8 cellular contexts compared by ENCODE assay signal in genomic region chr12:11746024-11746771, GRCh38.
DNase-seq lines count a peak whose midpoint lies in the region; ATAC-seq, FAIRE-seq and TF ChIP-seq lines count a peak whose summit lies in the region.

No MANE protein-coding gene starts in this region.

- no peaks in the 10 kb centered on the region for H3K9me3 Mint-ChIP-seq in activated naive CD8-positive, alpha-beta T cell treated with anti-CD3 and anti-CD28 coated beads, Interleukin-2, amount 50 U/mL, for 24 hours
- H3K9me3 Mint-ChIP-seq in activated naive CD8-positive, alpha-beta T cell treated with anti-CD3 and anti-CD28 coated beads for 36 hours = no peaks in the 10 kb centered on the region

- H3K27me3 ChIP-seq in OCI-LY1 (ENCODE audit: insufficient read depth, low read length) = no peaks in the 10 kb centered on the region
- no peaks in the 10 kb centered on the region for H3K27me3 ChIP-seq in BE2C
- H3K27me3 ChIP-seq in gastrocnemius medialis = no peaks in the 10 kb centered on the region

- no peak for DNase-seq in activated naive CD8-positive, alpha-beta T cell treated with anti-CD3 and anti-CD28 coated beads, Interleukin-2, amount 50 U/mL, for 24 hours
- DNase-seq in activated naive CD8-positive, alpha-beta T cell treated with anti-CD3 and anti-CD28 coated beads for 36 hours = no peak
- DNase-seq in fibroblast of gingiva (ENCODE audit: low read depth) (peak; percentile 47), urothelium cell line (ENCODE audit: low spot score) (peak; percentile 59), BE2C (no peak), COLO668 (lab: John Stamatoyannopoulos, UW; ENCODE audit: unreplicated experiment) (no peak), gastrocnemius medialis (no peak)

- no peaks in the 10 kb centered on the region for H3K9me2 ChIP-seq in OCI-LY1 (ENCODE audit: low read depth, low read length)

- H2AFZ ChIP-seq in OCI-LY1 (ENCODE audit: low read length) = no peak overlapping the region

- TF ChIP-seq CTCF in OCI-LY1 (IDR thresholded peaks at IDR 0.05; ENCODE audit: low read length) (no peak), BE2C (IDR thresholded peaks at IDR 0.05; ENCODE audit: low read depth, low read length) (no peak), gastrocnemius medialis (IDR thresholded peaks at IDR 0.05 in 4 of 5, conservative IDR thresholded peaks at IDR 0.05 in 1 of 5) (no peak)

- no peak overlapping the region for H3K4me3 ChIP-seq in OCI-LY1 (ENCODE audit: low read depth, low read length, poor library complexity, severe bottlenecking)
- no peak overlapping the region for H3K4me3 ChIP-seq in BE2C (ENCODE audit: low read depth, low read length)
- no peak overlapping the region for H3K4me3 ChIP-seq in gastrocnemius medialis

- H3K4me1 Mint-ChIP-seq in activated naive CD8-positive, alpha-beta T cell treated with anti-CD3 and anti-CD28 coated beads, Interleukin-2, amount 50 U/mL, for 24 hours = peaks cover 44% of the 10 kb centered on the region
- peaks cover 39% of the 10 kb centered on the region for H3K4me1 Mint-ChIP-seq in activated naive CD8-positive, alpha-beta T cell treated with anti-CD3 and anti-CD28 coated beads for 36 hours

- H3K9ac ChIP-seq in OCI-LY1 (ENCODE audit: low read length) = peak overlapping the region; percentile 25

- H3K9me3 ChIP-seq in OCI-LY1 (ENCODE audit: low read length) = no peaks in the 10 kb centered on the region
- H3K9me3 ChIP-seq in BE2C = no peaks in the 10 kb centered on the region
- H3K9me3 ChIP-seq in gastrocnemius medialis = no peaks in the 10 kb centered on the region

- no peaks in the 10 kb centered on the region for H3K36me3 ChIP-seq in OCI-LY1 (ENCODE audit: insufficient read depth, low read length)
- H3K36me3 ChIP-seq in BE2C = no peaks in the 10 kb centered on the region
- H3K36me3 ChIP-seq in gastrocnemius medialis = no peaks in the 10 kb centered on the region

- H3K79me2 ChIP-seq in OCI-LY1 (ENCODE audit: insufficient read depth, low read length) = no peaks in the 10 kb centered on the region

- FAIRE-seq in urothelium cell line (lab: Jason Lieb, UNC) = peak; percentile 88

- H3K4me1 ChIP-seq in OCI-LY1 (ENCODE audit: insufficient read depth, low read length, severe bottlenecking) (peaks cover 99% of the 10 kb centered on the region), BE2C (peaks cover 9% of the 10 kb centered on the region), gastrocnemius medialis (peaks cover 0 to 10% of the 10 kb centered on the region in 2 donors)

- H3K27ac ChIP-seq in OCI-LY1 (ENCODE audit: low read depth, low read length, poor library complexity, severe bottlenecking) (peak overlapping the region; percentile 99), gastrocnemius medialis (no peak overlapping the region)

- no peaks in the 10 kb centered on the region for H3F3A ChIP-seq in OCI-LY1 (ENCODE audit: insufficient read depth, low read length)

- ATAC-seq in activated naive CD8-positive, alpha-beta T cell treated with anti-CD3 and anti-CD28 coated beads, Interleukin-2, amount 50 U/mL, for 24 hours = no peak
- ATAC-seq in gastrocnemius medialis = no peak

- H3K4me2 ChIP-seq in OCI-LY1 (ENCODE audit: low read length) = peak overlapping the region; percentile 38; the same call in 1 of the 2 replicates

- H3K27me3 Mint-ChIP-seq in activated naive CD8-positive, alpha-beta T cell treated with anti-CD3 and anti-CD28 coated beads, Interleukin-2, amount 50 U/mL, for 24 hours = no peaks in the 10 kb centered on the region
- H3K27me3 Mint-ChIP-seq in activated naive CD8-positive, alpha-beta T cell treated with anti-CD3 and anti-CD28 coated beads for 36 hours = no peaks in the 10 kb centered on the region

- in situ Hi-C loops in gastrocnemius medialis (cut with MboI; ENCODE audit: low sequenced_read_pairs in 4 of 4) = no loop called here

- intact Hi-C loops in gastrocnemius medialis (cut with DNase I; ENCODE audit: low total_unique reads) = no loop called here

- H3K27ac Mint-ChIP-seq in activated naive CD8-positive, alpha-beta T cell treated with anti-CD3 and anti-CD28 coated beads, Interleukin-2, amount 50 U/mL, for 24 hours = peak overlapping the region; percentile 53
- H3K27ac Mint-ChIP-seq in activated naive CD8-positive, alpha-beta T cell treated with anti-CD3 and anti-CD28 coated beads for 36 hours = no peak overlapping the region

- no peak overlapping the region for H3K4me3 Mint-ChIP-seq in activated naive CD8-positive, alpha-beta T cell treated with anti-CD3 and anti-CD28 coated beads, Interleukin-2, amount 50 U/mL, for 24 hours
- H3K4me3 Mint-ChIP-seq in activated naive CD8-positive, alpha-beta T cell treated with anti-CD3 and anti-CD28 coated beads for 36 hours = no peak overlapping the region

- no peak for TF ChIP-seq POLR2A in gastrocnemius medialis (IDR thresholded peaks at IDR 0.05)

- peaks cover 4% of the 10 kb centered on the region for H3K36me3 Mint-ChIP-seq in activated naive CD8-positive, alpha-beta T cell treated with anti-CD3 and anti-CD28 coated beads, Interleukin-2, amount 50 U/mL, for 24 hours (ENCODE audit: low read depth)
- H3K36me3 Mint-ChIP-seq in activated naive CD8-positive, alpha-beta T cell treated with anti-CD3 and anti-CD28 coated beads for 36 hours = peaks cover 4% of the 10 kb centered on the region

- no peaks in the 10 kb centered on the region for H4K20me1 ChIP-seq in OCI-LY1 (ENCODE audit: insufficient read depth, low read length)

Comparison
In these comparisons a context has a peak if more than half of its experiments do, and no peak if none do; other contexts are left out.
1. DNase-seq: peak in fibroblast of gingiva (single experiment) and urothelium cell line (single experiment); none in activated naive CD8-positive, alpha-beta T cell treated with anti-CD3 and anti-CD28 coated beads, Interleukin-2, amount 50 U/mL, for 24 hours (single experiment), activated naive CD8-positive, alpha-beta T cell treated with anti-CD3 and anti-CD28 coated beads for 36 hours (single experiment), BE2C (single experiment), COLO668 (single experiment) and gastrocnemius medialis (0 of 2).